In genomic region chr19:40805258-40805868, GRCh38 we compare ENCODE assay signal across 8 cellular contexts. TPM values are rescaled to one million over a fixed set of nuclear protein-coding genes. Genes with fewer than 3 reads are reported as not detected.
DNase-seq lines count a peak whose midpoint lies in the region; ATAC-seq, FAIRE-seq and TF ChIP-seq lines count a peak whose summit lies in the region.

No MANE protein-coding gene starts in this region.

- TF ChIP-seq EP300 in H1 (IDR thresholded peaks at IDR 0.05; ENCODE audit: borderline replicate concordance in 1 of 2, low read depth in 2 of 2, low read length in 2 of 2) = no peak

- H3K4me1 ChIP-seq in H1 (replicated peaks in 1 of 4; ENCODE audit: control insufficient read depth in 3 of 4, insufficient read depth in 4 of 4, low read length in 3 of 4) (peaks cover 3 to 60% (median 33%) of the 10 kb centered on the region in 4 experiments), neural progenitor cell (peaks cover 38% of the 10 kb centered on the region)

- TF ChIP-seq CTCF in CD14-positive monocyte (IDR thresholded peaks at IDR 0.05) = no peak
- no peak for TF ChIP-seq CTCF in VCaP (conservative IDR thresholded peaks at IDR 0.05)
- no peak for TF ChIP-seq CTCF in H1 (IDR thresholded peaks at IDR 0.05; ENCODE audit: control extremely low read depth in 1 of 3, insufficient read depth in 1 of 3, low read depth in 1 of 3, low read length in 3 of 3)
- TF ChIP-seq CTCF in neural progenitor cell (IDR thresholded peaks at IDR 0.05) = no peak

- H3K4me3 Mint-ChIP-seq in CD14-positive monocyte = no peak overlapping the region
- H3K4me3 Mint-ChIP-seq in neural progenitor cell = peak overlapping the region; percentile 76

- no peak overlapping the region for H2BK20ac ChIP-seq in H1 (ENCODE audit: low read length)

- no peak for TF ChIP-seq RAD21 in H1 (IDR thresholded peaks at IDR 0.05 in 1 of 2, conservative IDR thresholded peaks at IDR 0.05 in 1 of 2; ENCODE audit: low read depth in 2 of 2, low read length in 2 of 2)

- peaks cover 0 to 3% (median 2%) of the 10 kb centered on the region in 3 donors for H3K27me3 Mint-ChIP-seq in CD14-positive monocyte (ENCODE audit: low read depth in 3 of 3)
- peaks cover 7% of the 10 kb centered on the region for H3K27me3 Mint-ChIP-seq in neural progenitor cell (ENCODE audit: insufficient read depth, low read depth)

- H2BK120ac ChIP-seq in H1 (replicated peaks; ENCODE audit: low read depth, low read length) = no peak overlapping the region

- ATAC-seq in GM21825 (IDR thresholded peaks at IDR 0.05; ENCODE audit: unreplicated experiment) (no peak), HG03039 (IDR thresholded peaks at IDR 0.05; ENCODE audit: unreplicated experiment) (no peak)

- 97% methylated on average over 2 of the region's 2 CpGs; no CpG with 5 or more reads in 1 of the 2 experiments for WGBS in H1 (ENCODE audit: extremely low coverage in 1 of 2, insufficient coverage in 1 of 2, insufficient read length in 1 of 2, insufficient replicate concordance in 2 of 2, low coverage in 1 of 2, low lambda C conversion rate in 2 of 2, missing lambda C conversion rate in 1 of 2), 2 experiments

- H3K4me1 Mint-ChIP-seq in CD14-positive monocyte (peaks cover 83% of the 10 kb centered on the region), neural progenitor cell (peaks cover 71% of the 10 kb centered on the region)

- POLR2A ChIA-PET in H1 (lab: Charles Lee; ENCODE audit: partially characterized antibody) = interaction anchor here (0.7 to 15.7 kb wide), 11 partner anchors 9 to 334 kb away, joined by 3 to 241 read pairs (median 8); partner anchors contain the start of genes ACTMAP, COQ8B, ITPKC and MIA

- no peak overlapping the region for H3K56ac ChIP-seq in H1 (replicated peaks; ENCODE audit: insufficient read length, low read depth, low read length)

- H3K9me3 ChIP-seq in H1 (ENCODE audit: insufficient read depth in 2 of 2, low read depth in 1 of 2, low read length in 1 of 2) = no peaks in the 10 kb centered on the region
- H3K9me3 ChIP-seq in neural progenitor cell (ENCODE audit: low read depth) = no peaks in the 10 kb centered on the region

- no peak overlapping the region for H2AFZ ChIP-seq in H1 (ENCODE audit: low read length)
- H2AFZ ChIP-seq in neural progenitor cell (replicated peaks) = no peak overlapping the region

- H2AK5ac ChIP-seq in H1 (ENCODE audit: low read depth, low read length) = no peak overlapping the region

- H4K20me1 ChIP-seq in H1 (replicated peaks in 1 of 2; ENCODE audit: control insufficient read depth in 1 of 2, insufficient read depth in 2 of 2, low read length in 2 of 2) = peaks cover 47 to 70% of the 10 kb centered on the region in 2 experiments
- H4K20me1 ChIP-seq in neural progenitor cell (ENCODE audit: low read depth) = peaks cover 98% of the 10 kb centered on the region

- H4K8ac ChIP-seq in H1 (ENCODE audit: extremely low read depth, insufficient read depth, low read length) = no peak overlapping the region

- H4K91ac ChIP-seq in H1 (replicated peaks; ENCODE audit: insufficient read length, low read length) = no peak overlapping the region

- H3K4me2 ChIP-seq in H1 (ENCODE audit: insufficient read depth in 1 of 2, low read depth in 2 of 2, low read length in 2 of 2) (no peak overlapping the region; a peak in 1 of 4 replicates), neural progenitor cell (no peak overlapping the region)

- H3K79me2 ChIP-seq in H1 (ENCODE audit: control insufficient read depth in 1 of 2, insufficient read depth in 2 of 2, low read length in 2 of 2) = peaks cover 11 to 70% of the 10 kb centered on the region in 2 experiments
- peaks cover 75% of the 10 kb centered on the region for H3K79me2 ChIP-seq in neural progenitor cell (ENCODE audit: low read depth)

- no peak overlapping the region for H4K5ac ChIP-seq in H1 (ENCODE audit: insufficient read length, low read depth, low read length)

- intact Hi-C loops in CD14-positive monocyte (cut with micrococcal nuclease) (loop anchor here in 1 of 2 donors (10.0 kb wide), 1 partner anchor 51 kb away; the partner anchor contains the start of genes ACTMAP and SNRPA), posterior cingulate gyrus (cut with DNase I) (loop anchor here (5.0 to 10.0 kb wide), 2 partner anchors 91 to 143 kb away; partner anchors contain the start of genes COQ8B and ITPKC)

- H3K27me3 ChIP-seq in H1 (replicated peaks in 1 of 4; ENCODE audit: control insufficient read depth in 3 of 4, extremely low read depth in 1 of 4, insufficient read depth in 3 of 4, low read length in 3 of 4) (no peaks in the 10 kb centered on the region), neural progenitor cell (no peaks in the 10 kb centered on the region)

- CTCF ChIA-PET in H1 (lab: Charles Lee; ENCODE audit: partially characterized antibody) = interaction anchor here (0.7 to 4.4 kb wide), 11 partner anchors 10 to 143 kb away, joined by 3 to 26 read pairs (median 4); partner anchors contain the start of genes COQ8B, ITPKC and RAB4B

- TF ChIP-seq POLR2A in H1 (IDR thresholded peaks at IDR 0.05; ENCODE audit: control extremely low read depth in 1 of 2, low read depth in 2 of 2, low read length in 2 of 2) = no peak; a peak in 1 of 3 replicates

- no peak for FAIRE-seq in H1 (lab: Jason Lieb, UNC)

- H3K36me3 ChIP-seq in H1 (ENCODE audit: control insufficient read depth in 2 of 4, insufficient read depth in 4 of 4, low read length in 3 of 4) (peaks cover 6 to 53% (median 19%) of the 10 kb centered on the region in 4 experiments; a peak in 7 of 8 replicates), neural progenitor cell (no peaks in the 10 kb centered on the region)

- H2BK5ac ChIP-seq in H1 (ENCODE audit: low read depth, low read length) = 0 out of 2 replicates have a peak overlapping the region, but pooled peaks have one; percentile 35

- H2BK12ac ChIP-seq in H1 (ENCODE audit: low read depth, low read length) = no peak overlapping the region

- H3K14ac ChIP-seq in H1 (ENCODE audit: insufficient read length) = no peak overlapping the region

- H3K18ac ChIP-seq in H1 (ENCODE audit: extremely low read depth, low read length) = no peak overlapping the region

- no peaks in the 10 kb centered on the region for H3K9me3 Mint-ChIP-seq in CD14-positive monocyte
- H3K9me3 Mint-ChIP-seq in neural progenitor cell = no peaks in the 10 kb centered on the region

- peaks cover 37% of the 10 kb centered on the region for H3K79me1 ChIP-seq in H1 (ENCODE audit: low read depth, low read length)

- no peak overlapping the region for H3K4ac ChIP-seq in H1 (replicated peaks; ENCODE audit: insufficient read length, low read depth, low read length)

- H3K9ac ChIP-seq in H1 (replicated peaks in 1 of 4; ENCODE audit: extremely low read depth in 1 of 4, low read depth in 3 of 4, low read length in 3 of 4) (no peak overlapping the region; a peak in 2 of 7 replicates), neural progenitor cell (no peak overlapping the region)

- H3F3A ChIP-seq in neural progenitor cell (ENCODE audit: low read depth) = peaks cover 32% of the 10 kb centered on the region

- H3K23me2 ChIP-seq in H1 (ENCODE audit: low read depth, low read length) = peaks cover 4% of the 10 kb centered on the region; the same call in 1 of the 2 replicates

- H3K27ac Mint-ChIP-seq in CD14-positive monocyte = peak overlapping the region; percentile 19 to 81 (median 77)
- H3K27ac Mint-ChIP-seq in neural progenitor cell = no peak overlapping the region

- H3K27ac ChIP-seq in VCaP (peak overlapping the region; percentile 91), H1 (ENCODE audit: low read depth, low read length) (no peak overlapping the region), neural progenitor cell (no peak overlapping the region)

- DNase-seq in CD14-positive monocyte (ENCODE audit: low spot score) (no peak), H1 (ENCODE audit: low read depth in 1 of 2, low spot score in 2 of 2) (no peak), neural progenitor cell (ENCODE audit: low spot score) (no peak), cerebellum (ENCODE audit: low spot score) (no peak), posterior cingulate gyrus (no peak)

- no peak overlapping the region for H3K23ac ChIP-seq in H1 (ENCODE audit: insufficient read length)

- H3K36me3 Mint-ChIP-seq in CD14-positive monocyte = peaks cover 50 to 78% of the 10 kb centered on the region in 2 donors
- peaks cover 18% of the 10 kb centered on the region for H3K36me3 Mint-ChIP-seq in neural progenitor cell

- H3K4me3 ChIP-seq in H1 (ENCODE audit: extremely low read depth in 1 of 4, insufficient read depth in 2 of 4, low read depth in 3 of 4, low read length in 4 of 4) = no peak overlapping the region
- H3K4me3 ChIP-seq in neural progenitor cell = no peak overlapping the region

- no peak overlapping the region for H2BK15ac ChIP-seq in H1 (ENCODE audit: low read length)

RNA-seq across cellular contexts. Expression of gene EGLN2, which starts 6.4 kb away (rescaled TPM):
- polyA plus RNA-seq in CD14-positive monocyte (10 to 100 TPM; 60.6 to 76.8 TPM), H1 (2011; rRNA removed) (86.9 and 101 TPM in 2 replicates)
- total RNA-seq in H1 (2021; fragmentation: NEBNext Ultra II Directional; extraction: Animal tissue kit (Norgen Biotek cat#: 25700)) = 101 and 103 TPM in 2 replicates
- polyA plus RNA-seq in H1 (2011; cell fraction: cytosol; rRNA removed) = 92.3 TPM
- polyA plus RNA-seq in H1 (2011; cell fraction: nucleus; rRNA removed) = 115 TPM
- 67.8 to 136 TPM (median 115 TPM) in 4 replicates for polyA plus RNA-seq in H1 (2012, experiment 1 of 2)
- polyA plus RNA-seq in H1 (2012, experiment 2 of 2) = 88.1 TPM
- 71.6 TPM for polyA plus RNA-seq in H1 (2013, experiment 1 of 2)
- polyA plus RNA-seq in H1 (2013, experiment 2 of 2) = 70.0 TPM
- polyA minus RNA-seq in H1 (2011; rRNA and poly(A)+ RNA removed) = 53.1 and 75.3 TPM in 2 replicates
- polyA minus RNA-seq in H1 (2011; cell fraction: cytosol; rRNA and poly(A)+ RNA removed) = 54.2 TPM
- 66.5 TPM for polyA minus RNA-seq in H1 (2011; cell fraction: nucleus; rRNA and poly(A)+ RNA removed)
- total RNA-seq in neural progenitor cell (ENCODE audit: low replicate concordance) (27.0 and 97.3 TPM in 2 replicates), cerebellum (51.3 TPM)

RNA-seq across cellular contexts. Expression of gene RAB4B, which starts 27.3 kb away (rescaled TPM):
- 100 to 1,000 TPM in 1 of 2 donors, 10 to 100 TPM in 1; 89.4 to 108 TPM for polyA plus RNA-seq in CD14-positive monocyte
- total RNA-seq in H1 (2021; fragmentation: NEBNext Ultra II Directional; extraction: Animal tissue kit (Norgen Biotek cat#: 25700)) = 15.8 and 15.9 TPM in 2 replicates
- polyA plus RNA-seq in H1 (2011; rRNA removed) = 28.6 and 42.1 TPM in 2 replicates
- polyA plus RNA-seq in H1 (2011; cell fraction: cytosol; rRNA removed) = 29.6 TPM
- 33.6 TPM for polyA plus RNA-seq in H1 (2011; cell fraction: nucleus; rRNA removed)
- polyA plus RNA-seq in H1 (2012, experiment 1 of 2) = 9.8 to 26.8 TPM (median 21.5 TPM) in 4 replicates
- 21.1 TPM for polyA plus RNA-seq in H1 (2012, experiment 2 of 2)
- 11.6 TPM for polyA plus RNA-seq in H1 (2013, experiment 1 of 2)
- 13.2 TPM for polyA plus RNA-seq in H1 (2013, experiment 2 of 2)
- 7.0 and 9.0 TPM in 2 replicates for polyA minus RNA-seq in H1 (2011; rRNA and poly(A)+ RNA removed)
- polyA minus RNA-seq in H1 (2011; cell fraction: cytosol; rRNA and poly(A)+ RNA removed) = 8.1 TPM
- 4.1 TPM for polyA minus RNA-seq in H1 (2011; cell fraction: nucleus; rRNA and poly(A)+ RNA removed)
- total RNA-seq in neural progenitor cell (ENCODE audit: low replicate concordance) = 12.9 and 27.0 TPM in 2 replicates
- total RNA-seq in cerebellum = 4.5 TPM

RNA-seq across cellular contexts. Expression of gene MIA, which starts 30.0 kb away (rescaled TPM):
- polyA plus RNA-seq in CD14-positive monocyte = not detected
- total RNA-seq in H1 (2021; fragmentation: NEBNext Ultra II Directional; extraction: Animal tissue kit (Norgen Biotek cat#: 25700)) = not detected in 2 replicates
- polyA plus RNA-seq in H1 (2011; rRNA removed) = not detected in 2 replicates
- polyA plus RNA-seq in H1 (2011; cell fraction: cytosol; rRNA removed) = not detected
- 1.3 TPM for polyA plus RNA-seq in H1 (2011; cell fraction: nucleus; rRNA removed)
- polyA plus RNA-seq in H1 (2012, experiment 1 of 2) = 0.56 TPM in 1 of 4 replicates, not detected in the others
- polyA plus RNA-seq in H1 (2012, experiment 2 of 2) = not detected
- 0.26 TPM for polyA plus RNA-seq in H1 (2013, experiment 1 of 2)
- polyA plus RNA-seq in H1 (2013, experiment 2 of 2) = 0.11 TPM
- not detected in 2 replicates for polyA minus RNA-seq in H1 (2011; rRNA and poly(A)+ RNA removed)
- not detected for polyA minus RNA-seq in H1 (2011; cell fraction: cytosol; rRNA and poly(A)+ RNA removed)
- polyA minus RNA-seq in H1 (2011; cell fraction: nucleus; rRNA and poly(A)+ RNA removed) = not detected
- total RNA-seq in neural progenitor cell (ENCODE audit: low replicate concordance) = not detected in 2 replicates
- total RNA-seq in cerebellum = 2.5 TPM

RNA-seq across cellular contexts. Expression of gene CYP2A6, which starts 44.9 kb away (rescaled TPM):
- polyA plus RNA-seq in CD14-positive monocyte (not detected), H1 (2011; rRNA removed) (0.33 and 0.46 TPM in 2 replicates)
- total RNA-seq in H1 (2021; fragmentation: NEBNext Ultra II Directional; extraction: Animal tissue kit (Norgen Biotek cat#: 25700)) = not detected in 2 replicates
- 0.14 TPM for polyA plus RNA-seq in H1 (2011; cell fraction: cytosol; rRNA removed)
- 0.37 TPM for polyA plus RNA-seq in H1 (2011; cell fraction: nucleus; rRNA removed)
- 0.20 to 0.60 TPM (median 0.29 TPM) in 3 of 4 replicates, not detected in the other for polyA plus RNA-seq in H1 (2012, experiment 1 of 2)
- polyA plus RNA-seq in H1 (2012, experiment 2 of 2) = 0.18 TPM
- 0.10 TPM for polyA plus RNA-seq in H1 (2013, experiment 1 of 2)
- not detected for polyA plus RNA-seq in H1 (2013, experiment 2 of 2)
- 0.73 TPM in 1 of 2 replicates, not detected in the other for polyA minus RNA-seq in H1 (2011; rRNA and poly(A)+ RNA removed)
- not detected for polyA minus RNA-seq in H1 (2011; cell fraction: cytosol; rRNA and poly(A)+ RNA removed)
- polyA minus RNA-seq in H1 (2011; cell fraction: nucleus; rRNA and poly(A)+ RNA removed) = not detected
- total RNA-seq in neural progenitor cell (ENCODE audit: low replicate concordance) (not detected in 2 replicates), cerebellum (not detected)

RNA-seq across cellular contexts. Expression of gene SNRPA, which starts 54.4 kb away (rescaled TPM):
- 10 to 100 TPM; 27.9 to 44.2 TPM for polyA plus RNA-seq in CD14-positive monocyte
- total RNA-seq in H1 (2021; fragmentation: NEBNext Ultra II Directional; extraction: Animal tissue kit (Norgen Biotek cat#: 25700)) = 201 and 220 TPM in 2 replicates
- 202 and 283 TPM in 2 replicates for polyA plus RNA-seq in H1 (2011; rRNA removed)
- polyA plus RNA-seq in H1 (2011; cell fraction: cytosol; rRNA removed) = 244 TPM
- 580 TPM for polyA plus RNA-seq in H1 (2011; cell fraction: nucleus; rRNA removed)
- polyA plus RNA-seq in H1 (2012, experiment 1 of 2) = 183 to 289 TPM (median 274 TPM) in 4 replicates
- polyA plus RNA-seq in H1 (2012, experiment 2 of 2) = 187 TPM
- 254 TPM for polyA plus RNA-seq in H1 (2013, experiment 1 of 2)
- polyA plus RNA-seq in H1 (2013, experiment 2 of 2) = 247 TPM
- 310 and 364 TPM in 2 replicates for polyA minus RNA-seq in H1 (2011; rRNA and poly(A)+ RNA removed)
- 247 TPM for polyA minus RNA-seq in H1 (2011; cell fraction: cytosol; rRNA and poly(A)+ RNA removed)
- polyA minus RNA-seq in H1 (2011; cell fraction: nucleus; rRNA and poly(A)+ RNA removed) = 135 TPM
- total RNA-seq in neural progenitor cell (ENCODE audit: low replicate concordance) = 112 and 179 TPM in 2 replicates
- total RNA-seq in cerebellum = 34.3 TPM
